20 cellular contexts compared by ENCODE assay signal in genomic region chr15:42727740-42728355, GRCh38. TPM values are rescaled to one million over a fixed set of nuclear protein-coding genes. Genes with fewer than 3 reads are reported as not detected.
DNase-seq lines count a peak whose midpoint lies in the region; ATAC-seq and TF ChIP-seq lines count a peak whose summit lies in the region.
"Had no signal": no experiment of that assay in that cellular context is flagged by ENCODE, and none has a peak within 500 bp of the region (broad histone marks: within the 10 kb centered on the region; RNA-seq: fewer than 3 reads in every experiment).

No MANE protein-coding gene starts in this region.

- ATAC-seq in GM21529 (IDR thresholded peaks at IDR 0.05; ENCODE audit: unreplicated experiment) = no peak
- ATAC-seq: naive thymus-derived CD8-positive, alpha-beta T cell had no signal

- peaks cover 3% of the 10 kb centered on the region for H3K27me3 Mint-ChIP-seq in brain
- no peaks in the 10 kb centered on the region for H3K27me3 Mint-ChIP-seq in osteocyte (ENCODE audit: unreplicated experiment)
- H3K27me3 Mint-ChIP-seq: activated CD4-positive, alpha-beta T cell treated with anti-CD3 and anti-CD28 coated beads, Interleukin-2, amount 10 ng/mL, durations not matched to agents 24 days and 14 days; activated naive CD4-positive, alpha-beta T cell treated with anti-CD3 and anti-CD28 coated beads, Interleukin-2, amount 50 U/mL, for 24 hours; B cell; memory B cell; naive thymus-derived CD8-positive, alpha-beta T cell had no signal

- no peak overlapping the region for H3K27ac ChIP-seq in brain microvascular endothelial cell
- H3K27ac ChIP-seq: PC-9, suprapubic skin had no signal

- no peaks in the 10 kb centered on the region for H3K27me3 ChIP-seq in brain microvascular endothelial cell (replicated peaks)
- H3K27me3 ChIP-seq: esophagus muscularis mucosa, suprapubic skin had no signal

- peaks cover 65% of the 10 kb centered on the region for H3K36me3 ChIP-seq in brain microvascular endothelial cell (replicated peaks)

- no peak overlapping the region for H3K4me3 ChIP-seq in brain microvascular endothelial cell (ENCODE audit: low read depth, low read length)
- H3K4me3 ChIP-seq: esophagus muscularis mucosa, PC-9, suprapubic skin had no signal

- H3K4me3 Mint-ChIP-seq in brain = no peak overlapping the region
- no peak overlapping the region for H3K4me3 Mint-ChIP-seq in osteocyte (ENCODE audit: unreplicated experiment)
- H3K4me3 Mint-ChIP-seq: activated CD4-positive, alpha-beta T cell treated with anti-CD3 and anti-CD28 coated beads, Interleukin-2, amount 10 ng/mL, durations not matched to agents 24 days and 14 days; activated naive CD4-positive, alpha-beta T cell treated with anti-CD3 and anti-CD28 coated beads, Interleukin-2, amount 50 U/mL, for 24 hours; B cell; memory B cell had no signal

- DNase-seq in GM13977 (ENCODE audit: low spot score) (peak; percentile 11), NCI-H2029 treated with DMSO at 0.1 percent for 48 hours (lab: John Stamatoyannopoulos, UW) (peak; percentile 15), osteocyte (ENCODE audit: extremely low spot score, unreplicated experiment) (peak; percentile 63), CD1c-positive myeloid dendritic cell (ENCODE audit: extremely low spot score) (no peak), brain microvascular endothelial cell (no peak)
- DNase-seq: activated CD4-positive, alpha-beta T cell treated with anti-CD3 and anti-CD28 coated beads, Interleukin-2, amount 10 ng/mL, durations not matched to agents 24 days and 14 days; activated T-cell treated with anti-CD3 and anti-CD28 coated beads for 4 hours; naive thymus-derived CD8-positive, alpha-beta T cell; NCI-H524 treated with DMSO at 0.1 percent for 48 hours; PC-9; small intestine; stimulated activated CD4-positive, alpha-beta T cell treated with anti-CD3 and anti-CD28 coated beads, Interleukin-4, amount 100 ng/mL, for 24 hours; stimulated activated CD8-positive, alpha-beta memory T cell treated with anti-CD3 and anti-CD28 coated beads, Interleukin-4, amount 100 ng/mL, for 48 hours had no signal

- in situ Hi-C loops in GM13977 (cut with MboI; ENCODE audit: low pct_unique_long_range_greater_than_20kb, low sequenced_read_pairs, unreplicated experiment) (no loop called here), brain microvascular endothelial cell (cut with HindIII; ENCODE audit: low pct_ligation_motif_present, low sequenced_read_pairs) (no loop called here)

- peaks cover 15% of the 10 kb centered on the region for H3K4me1 Mint-ChIP-seq in brain
- no peaks in the 10 kb centered on the region for H3K4me1 Mint-ChIP-seq in osteocyte (ENCODE audit: unreplicated experiment)
- H3K4me1 Mint-ChIP-seq: activated CD4-positive, alpha-beta T cell treated with anti-CD3 and anti-CD28 coated beads, Interleukin-2, amount 10 ng/mL, durations not matched to agents 24 days and 14 days; B cell; memory B cell had no signal

- TF ChIP-seq CTCF in GM13977 (IDR thresholded peaks at IDR 0.05; ENCODE audit: extremely low read depth, insufficient read depth, missing control alignments) (no peak), brain (conservative IDR thresholded peaks at IDR 0.05) (no peak), osteocyte (IDR thresholded peaks at IDR 0.05) (no peak), brain microvascular endothelial cell (IDR thresholded peaks at IDR 0.05; ENCODE audit: low read depth, low read length, missing control alignments) (no peak)

- no peaks in the 10 kb centered on the region for H3K9me3 Mint-ChIP-seq in brain
- no peaks in the 10 kb centered on the region for H3K9me3 Mint-ChIP-seq in osteocyte (ENCODE audit: unreplicated experiment)
- H3K9me3 Mint-ChIP-seq: activated CD4-positive, alpha-beta T cell treated with anti-CD3 and anti-CD28 coated beads, Interleukin-2, amount 10 ng/mL, durations not matched to agents 24 days and 14 days; activated naive CD4-positive, alpha-beta T cell treated with anti-CD3 and anti-CD28 coated beads, Interleukin-2, amount 50 U/mL, for 24 hours; memory B cell; naive thymus-derived CD8-positive, alpha-beta T cell had no signal

- H3K36me3 Mint-ChIP-seq in brain = peaks cover 65% of the 10 kb centered on the region
- H3K36me3 Mint-ChIP-seq in osteocyte (ENCODE audit: unreplicated experiment) = peaks cover 37% of the 10 kb centered on the region

- peak overlapping the region in 3 of 5 experiments; percentile 43 to 75 (median 66) for H3K27ac Mint-ChIP-seq in brain
- H3K27ac Mint-ChIP-seq in osteocyte (ENCODE audit: unreplicated experiment) = no peak overlapping the region
- H3K27ac Mint-ChIP-seq: activated CD4-positive, alpha-beta T cell treated with anti-CD3 and anti-CD28 coated beads, Interleukin-2, amount 10 ng/mL, durations not matched to agents 24 days and 14 days; activated naive CD4-positive, alpha-beta T cell treated with anti-CD3 and anti-CD28 coated beads, Interleukin-2, amount 50 U/mL, for 24 hours; B cell; memory B cell; naive thymus-derived CD8-positive, alpha-beta T cell had no signal

RNA-seq across cellular contexts. Expression of gene CDAN1, which starts 9.1 kb away (rescaled TPM):
- 7.9 TPM for polyA plus RNA-seq in brain (ENCODE audit: insufficient read depth, low read depth, low replicate concordance)
- 15.6 and 24.0 TPM in 2 replicates for total RNA-seq in osteocyte

Comparison
In these comparisons a context has a peak if more than half of its experiments do, and no peak if none do; other contexts are left out.
1. DNase-seq: peak in GM13977 (single experiment), NCI-H2029 treated with DMSO at 0.1 percent for 48 hours (single experiment) and osteocyte (single experiment); none in CD1c-positive myeloid dendritic cell (single experiment) and brain microvascular endothelial cell (single experiment).